Comparison of ENCODE assay signal across 1 cellular context in genomic region chr21:30994917-30995316, GRCh38.
TF ChIP-seq lines count a peak whose summit lies in the region.

No MANE protein-coding gene starts in this region.

TF ChIP-seq in WTC11, 78 proteins besides CTCF, POLR2A, EP300 and RAD21 (continued from another document):
- TF ChIP-seq STAT6 (CRISPR knock-in tag; conservative IDR thresholded peaks at IDR 0.05; ENCODE audit: low read depth) (no peak), SP1 (CRISPR knock-in tag; conservative IDR thresholded peaks at IDR 0.05) (no peak), NR2C2 (CRISPR knock-in tag; IDR thresholded peaks at IDR 0.05) (no peak), RELA (CRISPR knock-in tag; IDR thresholded peaks at IDR 0.05; ENCODE audit: borderline replicate concordance) (no peak), FOXJ3 (CRISPR knock-in tag; IDR thresholded peaks at IDR 0.05; ENCODE audit: borderline replicate concordance) (no peak), RORB (CRISPR knock-in tag; IDR thresholded peaks at IDR 0.05) (no peak), ZNF396 (CRISPR knock-in tag; IDR thresholded peaks at IDR 0.05; ENCODE audit: borderline replicate concordance) (no peak), ESRRA (CRISPR knock-in tag; IDR thresholded peaks at IDR 0.05; ENCODE audit: borderline replicate concordance) (no peak), ZBTB21 (CRISPR knock-in tag; IDR thresholded peaks at IDR 0.05; ENCODE audit: borderline replicate concordance) (no peak), CREB1 (CRISPR knock-in tag; IDR thresholded peaks at IDR 0.05) (no peak), NFE2L1 (CRISPR knock-in tag; IDR thresholded peaks at IDR 0.05) (no peak), ZNF423 (CRISPR knock-in tag; IDR thresholded peaks at IDR 0.05) (no peak)
TF ChIP-seq in WTC11: peak in this region for 0.
